Comparison of ENCODE assay signal across 1 cellular context in the genomic region with DNA sequence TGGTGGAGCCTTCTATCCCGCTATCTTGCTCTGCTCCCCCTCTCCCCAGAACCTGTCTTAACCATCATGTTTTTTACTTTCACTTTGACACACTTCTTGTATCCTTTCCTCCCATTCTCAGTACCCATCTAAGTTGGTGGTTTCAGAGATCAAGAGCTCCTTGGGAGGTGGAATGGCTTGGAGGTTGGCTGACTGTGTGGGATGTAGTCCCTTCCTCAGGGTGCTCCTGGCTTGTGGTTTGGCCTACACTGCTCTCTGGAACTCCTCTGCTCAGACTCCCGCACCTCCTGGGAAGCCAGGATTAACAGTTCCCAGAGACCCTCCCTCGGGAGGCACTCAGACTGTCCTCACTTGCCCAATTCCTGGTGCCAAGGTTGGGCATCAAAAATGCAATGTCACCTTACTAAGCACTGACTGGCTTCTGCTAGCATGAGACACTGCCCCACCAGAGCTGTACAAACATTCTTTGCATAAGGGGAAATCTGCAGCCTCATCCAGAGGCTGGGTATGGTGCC.
TF ChIP-seq lines count a peak whose summit lies in the region.

No MANE protein-coding gene starts in this region.

TF ChIP-seq in K562, 482 proteins besides CTCF, POLR2A, EP300 and RAD21 (continued from another document):
- TF ChIP-seq, protein P1, sequence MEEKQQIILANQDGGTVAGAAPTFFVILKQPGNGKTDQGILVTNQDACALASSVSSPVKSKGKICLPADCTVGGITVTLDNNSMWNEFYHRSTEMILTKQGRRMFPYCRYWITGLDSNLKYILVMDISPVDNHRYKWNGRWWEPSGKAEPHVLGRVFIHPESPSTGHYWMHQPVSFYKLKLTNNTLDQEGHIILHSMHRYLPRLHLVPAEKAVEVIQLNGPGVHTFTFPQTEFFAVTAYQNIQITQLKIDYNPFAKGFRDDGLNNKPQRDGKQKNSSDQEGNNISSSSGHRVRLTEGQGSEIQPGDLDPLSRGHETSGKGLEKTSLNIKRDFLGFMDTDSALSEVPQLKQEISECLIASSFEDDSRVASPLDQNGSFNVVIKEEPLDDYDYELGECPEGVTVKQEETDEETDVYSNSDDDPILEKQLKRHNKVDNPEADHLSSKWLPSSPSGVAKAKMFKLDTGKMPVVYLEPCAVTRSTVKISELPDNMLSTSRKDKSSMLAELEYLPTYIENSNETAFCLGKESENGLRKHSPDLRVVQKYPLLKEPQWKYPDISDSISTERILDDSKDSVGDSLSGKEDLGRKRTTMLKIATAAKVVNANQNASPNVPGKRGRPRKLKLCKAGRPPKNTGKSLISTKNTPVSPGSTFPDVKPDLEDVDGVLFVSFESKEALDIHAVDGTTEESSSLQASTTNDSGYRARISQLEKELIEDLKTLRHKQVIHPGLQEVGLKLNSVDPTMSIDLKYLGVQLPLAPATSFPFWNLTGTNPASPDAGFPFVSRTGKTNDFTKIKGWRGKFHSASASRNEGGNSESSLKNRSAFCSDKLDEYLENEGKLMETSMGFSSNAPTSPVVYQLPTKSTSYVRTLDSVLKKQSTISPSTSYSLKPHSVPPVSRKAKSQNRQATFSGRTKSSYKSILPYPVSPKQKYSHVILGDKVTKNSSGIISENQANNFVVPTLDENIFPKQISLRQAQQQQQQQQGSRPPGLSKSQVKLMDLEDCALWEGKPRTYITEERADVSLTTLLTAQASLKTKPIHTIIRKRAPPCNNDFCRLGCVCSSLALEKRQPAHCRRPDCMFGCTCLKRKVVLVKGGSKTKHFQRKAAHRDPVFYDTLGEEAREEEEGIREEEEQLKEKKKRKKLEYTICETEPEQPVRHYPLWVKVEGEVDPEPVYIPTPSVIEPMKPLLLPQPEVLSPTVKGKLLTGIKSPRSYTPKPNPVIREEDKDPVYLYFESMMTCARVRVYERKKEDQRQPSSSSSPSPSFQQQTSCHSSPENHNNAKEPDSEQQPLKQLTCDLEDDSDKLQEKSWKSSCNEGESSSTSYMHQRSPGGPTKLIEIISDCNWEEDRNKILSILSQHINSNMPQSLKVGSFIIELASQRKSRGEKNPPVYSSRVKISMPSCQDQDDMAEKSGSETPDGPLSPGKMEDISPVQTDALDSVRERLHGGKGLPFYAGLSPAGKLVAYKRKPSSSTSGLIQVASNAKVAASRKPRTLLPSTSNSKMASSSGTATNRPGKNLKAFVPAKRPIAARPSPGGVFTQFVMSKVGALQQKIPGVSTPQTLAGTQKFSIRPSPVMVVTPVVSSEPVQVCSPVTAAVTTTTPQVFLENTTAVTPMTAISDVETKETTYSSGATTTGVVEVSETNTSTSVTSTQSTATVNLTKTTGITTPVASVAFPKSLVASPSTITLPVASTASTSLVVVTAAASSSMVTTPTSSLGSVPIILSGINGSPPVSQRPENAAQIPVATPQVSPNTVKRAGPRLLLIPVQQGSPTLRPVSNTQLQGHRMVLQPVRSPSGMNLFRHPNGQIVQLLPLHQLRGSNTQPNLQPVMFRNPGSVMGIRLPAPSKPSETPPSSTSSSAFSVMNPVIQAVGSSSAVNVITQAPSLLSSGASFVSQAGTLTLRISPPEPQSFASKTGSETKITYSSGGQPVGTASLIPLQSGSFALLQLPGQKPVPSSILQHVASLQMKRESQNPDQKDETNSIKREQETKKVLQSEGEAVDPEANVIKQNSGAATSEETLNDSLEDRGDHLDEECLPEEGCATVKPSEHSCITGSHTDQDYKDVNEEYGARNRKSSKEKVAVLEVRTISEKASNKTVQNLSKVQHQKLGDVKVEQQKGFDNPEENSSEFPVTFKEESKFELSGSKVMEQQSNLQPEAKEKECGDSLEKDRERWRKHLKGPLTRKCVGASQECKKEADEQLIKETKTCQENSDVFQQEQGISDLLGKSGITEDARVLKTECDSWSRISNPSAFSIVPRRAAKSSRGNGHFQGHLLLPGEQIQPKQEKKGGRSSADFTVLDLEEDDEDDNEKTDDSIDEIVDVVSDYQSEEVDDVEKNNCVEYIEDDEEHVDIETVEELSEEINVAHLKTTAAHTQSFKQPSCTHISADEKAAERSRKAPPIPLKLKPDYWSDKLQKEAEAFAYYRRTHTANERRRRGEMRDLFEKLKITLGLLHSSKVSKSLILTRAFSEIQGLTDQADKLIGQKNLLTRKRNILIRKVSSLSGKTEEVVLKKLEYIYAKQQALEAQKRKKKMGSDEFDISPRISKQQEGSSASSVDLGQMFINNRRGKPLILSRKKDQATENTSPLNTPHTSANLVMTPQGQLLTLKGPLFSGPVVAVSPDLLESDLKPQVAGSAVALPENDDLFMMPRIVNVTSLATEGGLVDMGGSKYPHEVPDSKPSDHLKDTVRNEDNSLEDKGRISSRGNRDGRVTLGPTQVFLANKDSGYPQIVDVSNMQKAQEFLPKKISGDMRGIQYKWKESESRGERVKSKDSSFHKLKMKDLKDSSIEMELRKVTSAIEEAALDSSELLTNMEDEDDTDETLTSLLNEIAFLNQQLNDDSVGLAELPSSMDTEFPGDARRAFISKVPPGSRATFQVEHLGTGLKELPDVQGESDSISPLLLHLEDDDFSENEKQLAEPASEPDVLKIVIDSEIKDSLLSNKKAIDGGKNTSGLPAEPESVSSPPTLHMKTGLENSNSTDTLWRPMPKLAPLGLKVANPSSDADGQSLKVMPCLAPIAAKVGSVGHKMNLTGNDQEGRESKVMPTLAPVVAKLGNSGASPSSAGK (IDR thresholded peaks at IDR 0.05) = 0 out of 2 replicates have a peak, but pooled peaks have one; percentile 12
- TF ChIP-seq U2AF2 (optimal IDR thresholded peaks at IDR 0.05; ENCODE audit: low read depth, low read length) = no peak
- peak; percentile 40; the same call in 1 of the 2 replicates for TF ChIP-seq C11orf30 (IDR thresholded peaks at IDR 0.05; ENCODE audit: low read depth)
- no peak for TF ChIP-seq GTF2E2 (tag; IDR thresholded peaks at IDR 0.05)
- no peak for TF ChIP-seq SRF (CRISPR knock-in tag; IDR thresholded peaks at IDR 0.05)
- TF ChIP-seq LCOR (CRISPR knock-in tag; IDR thresholded peaks at IDR 0.05) = no peak
- TF ChIP-seq CTBP1 (IDR thresholded peaks at IDR 0.05; ENCODE audit: borderline replicate concordance) = 0 out of 2 replicates have a peak, but pooled peaks have one; percentile 42
- no peak for TF ChIP-seq KHSRP (IDR thresholded peaks at IDR 0.05)
- TF ChIP-seq TEAD2 (tag; IDR thresholded peaks at IDR 0.05) = no peak
- no peak for TF ChIP-seq MBD2 (IDR thresholded peaks at IDR 0.05; ENCODE audit: borderline replicate concordance, low read depth)
- TF ChIP-seq MAFG (tag; conservative IDR thresholded peaks at IDR 0.05) = peak; percentile 65
- 0 out of 2 replicates have a peak, but pooled peaks have one; percentile 8 for TF ChIP-seq ERF (CRISPR knock-in tag; IDR thresholded peaks at IDR 0.05)
- TF ChIP-seq ZNF592 (IDR thresholded peaks at IDR 0.05) = 0 out of 2 replicates have a peak, but pooled peaks have one; percentile 59
- peak; percentile 15; the same call in 1 of the 2 replicates for TF ChIP-seq VEZF1 (CRISPR knock-in tag; IDR thresholded peaks at IDR 0.05)
- no peak for TF ChIP-seq TEAD4 (IDR thresholded peaks at IDR 0.05; ENCODE audit: low read length)
- no peak for TF ChIP-seq TEAD4 (CRISPR knock-in tag; IDR thresholded peaks at IDR 0.05; ENCODE audit: borderline replicate concordance)
- TF ChIP-seq NFE2 (IDR thresholded peaks at IDR 0.05; ENCODE audit: low read depth) = peak; percentile 66
